12 cellular contexts compared by ENCODE assay signal in the genomic region with DNA sequence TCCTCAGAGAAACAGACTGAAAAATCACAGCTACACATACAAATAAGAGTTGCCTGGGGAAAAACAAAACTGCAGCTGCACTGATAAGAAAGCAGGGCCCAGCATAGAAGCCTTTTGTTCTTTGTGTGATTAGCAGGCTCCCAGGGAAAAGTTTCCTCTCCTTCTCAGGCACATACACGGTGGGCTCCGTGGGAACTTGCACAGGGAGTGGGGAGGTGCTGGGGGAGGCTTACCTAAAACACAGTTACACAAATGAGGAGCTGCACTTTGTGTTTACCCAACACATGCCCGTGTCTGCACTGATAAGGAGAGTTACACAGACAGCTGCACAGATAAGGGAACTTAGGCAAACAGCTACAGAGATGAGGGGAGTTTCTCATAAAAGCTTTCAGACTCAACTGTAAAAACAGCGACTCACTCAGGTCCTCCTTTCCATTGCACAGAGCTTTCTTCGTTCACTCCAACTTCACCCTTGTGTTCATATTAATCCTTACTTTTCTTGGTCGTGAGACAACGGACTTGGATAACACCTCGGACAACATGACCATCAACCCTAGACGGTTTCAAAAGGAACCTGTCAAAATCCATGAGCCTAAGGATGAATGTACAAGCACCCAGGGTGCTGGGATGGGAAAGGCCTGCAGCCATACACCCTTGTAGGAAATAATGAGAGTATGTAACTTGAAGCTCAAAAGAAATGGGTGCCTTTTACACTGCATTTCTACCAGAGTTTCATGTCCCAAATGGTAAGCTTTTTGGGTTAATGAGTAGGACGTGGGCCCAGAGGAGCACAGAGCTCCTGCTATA. TPM values are rescaled to one million over a fixed set of nuclear protein-coding genes. Genes with fewer than 3 reads are reported as not detected.
DNase-seq lines count a peak whose midpoint lies in the region; TF ChIP-seq lines count a peak whose summit lies in the region.
"Had no signal": no experiment of that assay in that cellular context is flagged by ENCODE, and none has a peak within 500 bp of the region (broad histone marks: within the 10 kb centered on the region; RNA-seq: fewer than 3 reads in every experiment).

No MANE protein-coding gene starts in this region.

- H3K27me3 Mint-ChIP-seq in activated naive CD4-positive, alpha-beta T cell treated with anti-CD3 and anti-CD28 coated beads, Interleukin-2, amount 50 U/mL, for 24 hours = no peaks in the 10 kb centered on the region

- H3K9ac ChIP-seq in liver (ENCODE audit: low read depth in 1 of 2, low read length in 2 of 2) = peak overlapping the region in 1 of 2 donors; percentile 64
- H3K9ac ChIP-seq: parathyroid adenoma had no signal

- peaks cover 5 to 8% (median 8%) of the 10 kb centered on the region in 4 donors for H3K36me3 ChIP-seq in liver (ENCODE audit: control insufficient read depth in 4 of 4, insufficient read depth in 3 of 4, low read depth in 1 of 4, low read length in 3 of 4)
- H3K36me3 ChIP-seq in vagina = peaks cover 0 to 13% of the 10 kb centered on the region in 2 donors

- WGBS in liver = 32% methylated on average over 10 of the region's 10 CpGs

- TF ChIP-seq RAD21 in liver (IDR thresholded peaks at IDR 0.05) = peak; percentile 58 to 67

- no peak for DNase-seq in activated naive CD4-positive, alpha-beta T cell treated with anti-CD3 and anti-CD28 coated beads, Interleukin-2, amount 50 U/mL, for 16 hours
- peak; percentile 97 for DNase-seq in amniotic epithelial cell (ENCODE audit: low read depth)
- no peak for DNase-seq in vagina (ENCODE audit: extremely low spot score in 2 of 2)
- no peak for DNase-seq in NCI-H526 (lab: John Stamatoyannopoulos, UW)
- DNase-seq in germinal center (ENCODE audit: low spot score) = no peak
- DNase-seq in KG1 (lab: John Stamatoyannopoulos, UW) = no peak
- DNase-seq: cortex of kidney, RPMI8226 had no signal

- peaks cover 8% of the 10 kb centered on the region for H3K36me3 Mint-ChIP-seq in activated naive CD4-positive, alpha-beta T cell treated with anti-CD3 and anti-CD28 coated beads, Interleukin-2, amount 50 U/mL, for 24 hours

- H3K27ac Mint-ChIP-seq in activated naive CD4-positive, alpha-beta T cell treated with anti-CD3 and anti-CD28 coated beads, Interleukin-2, amount 50 U/mL, for 24 hours = peak overlapping the region; percentile 96

- H3K9me3 ChIP-seq in liver (ENCODE audit: control insufficient read depth in 4 of 4, low read length in 3 of 4) (no peaks in the 10 kb centered on the region), vagina (no peaks in the 10 kb centered on the region)

- H3K27me3 ChIP-seq in liver (ENCODE audit: control insufficient read depth in 4 of 4, insufficient read depth in 4 of 4, low read length in 3 of 4) (no peaks in the 10 kb centered on the region), vagina (no peaks in the 10 kb centered on the region)

- no peaks in the 10 kb centered on the region for H3K9me3 Mint-ChIP-seq in activated naive CD4-positive, alpha-beta T cell treated with anti-CD3 and anti-CD28 coated beads, Interleukin-2, amount 50 U/mL, for 24 hours

- intact Hi-C loops in vagina (cut with DNase I) = no loop called here

- H3K4me1 ChIP-seq in liver (ENCODE audit: control insufficient read depth in 4 of 4, insufficient read depth in 4 of 4, low read length in 3 of 4) (peaks cover 16 to 59% (median 34%) of the 10 kb centered on the region in 4 donors), vagina (peaks cover 10% of the 10 kb centered on the region)
- H3K4me1 ChIP-seq: parathyroid adenoma had no signal

- H3K4me3 ChIP-seq in liver (ENCODE audit: low read depth in 1 of 3, low read length in 3 of 3) = no peak overlapping the region
- H3K4me3 ChIP-seq in vagina = no peak overlapping the region

- TF ChIP-seq CTCF in liver (IDR thresholded peaks at IDR 0.05; ENCODE audit: low read depth, low read length, missing input control) = no peak
- TF ChIP-seq CTCF in vagina (IDR thresholded peaks at IDR 0.05) = no peak

- peak overlapping the region; percentile 56 for H3K4me3 Mint-ChIP-seq in activated naive CD4-positive, alpha-beta T cell treated with anti-CD3 and anti-CD28 coated beads, Interleukin-2, amount 50 U/mL, for 24 hours

- TF ChIP-seq POLR2A in vagina (IDR thresholded peaks at IDR 0.05) = no peak

- H3K4me1 Mint-ChIP-seq in activated naive CD4-positive, alpha-beta T cell treated with anti-CD3 and anti-CD28 coated beads, Interleukin-2, amount 50 U/mL, for 24 hours = peaks cover 93% of the 10 kb centered on the region

- peak overlapping the region; percentile 11 to 37 for H3K27ac ChIP-seq in liver (ENCODE audit: low read depth in 1 of 2, low read length in 2 of 2)
- peak overlapping the region; percentile 17 for H3K27ac ChIP-seq in vagina
- H3K27ac ChIP-seq: C4-2B, parathyroid adenoma had no signal

TF ChIP-seq in liver, 16 proteins besides CTCF, POLR2A, EP300 and RAD21:
- TF ChIP-seq, protein P1, sequence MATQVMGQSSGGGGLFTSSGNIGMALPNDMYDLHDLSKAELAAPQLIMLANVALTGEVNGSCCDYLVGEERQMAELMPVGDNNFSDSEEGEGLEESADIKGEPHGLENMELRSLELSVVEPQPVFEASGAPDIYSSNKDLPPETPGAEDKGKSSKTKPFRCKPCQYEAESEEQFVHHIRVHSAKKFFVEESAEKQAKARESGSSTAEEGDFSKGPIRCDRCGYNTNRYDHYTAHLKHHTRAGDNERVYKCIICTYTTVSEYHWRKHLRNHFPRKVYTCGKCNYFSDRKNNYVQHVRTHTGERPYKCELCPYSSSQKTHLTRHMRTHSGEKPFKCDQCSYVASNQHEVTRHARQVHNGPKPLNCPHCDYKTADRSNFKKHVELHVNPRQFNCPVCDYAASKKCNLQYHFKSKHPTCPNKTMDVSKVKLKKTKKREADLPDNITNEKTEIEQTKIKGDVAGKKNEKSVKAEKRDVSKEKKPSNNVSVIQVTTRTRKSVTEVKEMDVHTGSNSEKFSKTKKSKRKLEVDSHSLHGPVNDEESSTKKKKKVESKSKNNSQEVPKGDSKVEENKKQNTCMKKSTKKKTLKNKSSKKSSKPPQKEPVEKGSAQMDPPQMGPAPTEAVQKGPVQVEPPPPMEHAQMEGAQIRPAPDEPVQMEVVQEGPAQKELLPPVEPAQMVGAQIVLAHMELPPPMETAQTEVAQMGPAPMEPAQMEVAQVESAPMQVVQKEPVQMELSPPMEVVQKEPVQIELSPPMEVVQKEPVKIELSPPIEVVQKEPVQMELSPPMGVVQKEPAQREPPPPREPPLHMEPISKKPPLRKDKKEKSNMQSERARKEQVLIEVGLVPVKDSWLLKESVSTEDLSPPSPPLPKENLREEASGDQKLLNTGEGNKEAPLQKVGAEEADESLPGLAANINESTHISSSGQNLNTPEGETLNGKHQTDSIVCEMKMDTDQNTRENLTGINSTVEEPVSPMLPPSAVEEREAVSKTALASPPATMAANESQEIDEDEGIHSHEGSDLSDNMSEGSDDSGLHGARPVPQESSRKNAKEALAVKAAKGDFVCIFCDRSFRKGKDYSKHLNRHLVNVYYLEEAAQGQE (IDR thresholded peaks at IDR 0.05) = peak; percentile 47
- peak; percentile 62 for TF ChIP-seq FOXA2 (IDR thresholded peaks at IDR 0.05)
- peak; percentile 67 for TF ChIP-seq FOXA1 (IDR thresholded peaks at IDR 0.05)
- peak; percentile 52 for TF ChIP-seq SP1 (IDR thresholded peaks at IDR 0.05)
- TF ChIP-seq, protein P2, sequence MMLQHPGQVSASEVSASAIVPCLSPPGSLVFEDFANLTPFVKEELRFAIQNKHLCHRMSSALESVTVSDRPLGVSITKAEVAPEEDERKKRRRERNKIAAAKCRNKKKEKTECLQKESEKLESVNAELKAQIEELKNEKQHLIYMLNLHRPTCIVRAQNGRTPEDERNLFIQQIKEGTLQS (IDR thresholded peaks at IDR 0.05) = no peak
- peak; percentile 67 for TF ChIP-seq YY1 (IDR thresholded peaks at IDR 0.05)
- TF ChIP-seq RXRA (IDR thresholded peaks at IDR 0.05) = peak; percentile 61 to 68
- TF ChIP-seq, protein P3, sequence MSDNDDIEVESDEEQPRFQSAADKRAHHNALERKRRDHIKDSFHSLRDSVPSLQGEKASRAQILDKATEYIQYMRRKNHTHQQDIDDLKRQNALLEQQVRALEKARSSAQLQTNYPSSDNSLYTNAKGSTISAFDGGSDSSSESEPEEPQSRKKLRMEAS (IDR thresholded peaks at IDR 0.05) = peak; percentile 43
- TF ChIP-seq EGR1 (IDR thresholded peaks at IDR 0.05; ENCODE audit: low read depth in 2 of 2) = peak in 1 of 2 donors; percentile 41
- no peak for TF ChIP-seq HNF4G (IDR thresholded peaks at IDR 0.05)
- TF ChIP-seq HNF4A (conservative IDR thresholded peaks at IDR 0.05) = peak; percentile 54 to 59

RNA-seq across cellular contexts. Expression of a gene that starts 50.8 kb away (rescaled TPM):
- total RNA-seq in liver = 10 to 100 TPM; 37.4 to 82.3 TPM
- 10 to 100 TPM; 22.2 to 26.6 TPM for polyA plus RNA-seq in liver
- total RNA-seq in vagina = 35.6 TPM
